In the genomic region with DNA sequence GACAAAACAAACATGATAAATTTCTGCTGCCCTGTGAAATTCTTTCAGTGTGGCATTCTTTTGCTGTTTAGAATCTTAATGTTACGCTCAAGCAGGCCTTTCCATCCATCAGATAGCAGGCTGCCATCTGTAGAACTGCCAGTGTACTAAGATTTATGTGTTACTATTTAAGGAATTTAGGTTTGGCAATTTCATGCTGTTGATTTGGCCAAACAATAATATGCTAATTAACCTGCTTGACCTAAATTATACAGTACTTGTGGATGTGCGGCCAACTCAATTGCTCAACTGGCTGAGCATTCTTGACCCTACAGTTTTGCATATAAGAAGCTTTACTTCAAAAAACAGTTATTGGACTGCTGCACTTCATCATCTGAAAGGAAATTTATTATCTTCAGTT, we compare ENCODE assay signal across 16 cellular contexts.
DNase-seq lines count a peak whose midpoint lies in the region; ATAC-seq and TF ChIP-seq lines count a peak whose summit lies in the region.
"Had no signal": no experiment of that assay in that cellular context is flagged by ENCODE, and none has a peak within 500 bp of the region (broad histone marks: within the 10 kb centered on the region; RNA-seq: fewer than 3 reads in every experiment).

No MANE protein-coding gene starts in this region.

- no peaks in the 10 kb centered on the region for H3F3A ChIP-seq in GM23338 (replicated peaks; ENCODE audit: low read depth)

- no peaks in the 10 kb centered on the region; the same call in none of the 2 replicates for H3K36me3 ChIP-seq in GM23338 (ENCODE audit: insufficient read depth)
- H3K36me3 ChIP-seq: BLaER1 treated with 17β-estradiol and CSF1 and Interleukin-3, amounts not matched to agents 10 nM and 100 nM; HAP-1 had no signal

- H3K27me3 Mint-ChIP-seq in GM23338 (ENCODE audit: insufficient read depth, low read depth, poor library complexity): no peaks in the 10 kb centered on the region
- H3K27me3 Mint-ChIP-seq: B cell had no signal

- ATAC-seq in GM23338 (no peak), HG02981 (IDR thresholded peaks at IDR 0.05; ENCODE audit: unreplicated experiment) (no peak)
- ATAC-seq: CD8-positive, alpha-beta T cell had no signal

- H3K79me2 ChIP-seq in GM23338 (replicated peaks; ENCODE audit: insufficient read depth): no peaks in the 10 kb centered on the region

- no peak overlapping the region for H3K27ac Mint-ChIP-seq in GM23338
- H3K27ac Mint-ChIP-seq: B cell; CD8-positive, alpha-beta T cell had no signal

- peaks cover 7% of the 10 kb centered on the region; the same call in 2 of the 3 replicates for H3K36me3 Mint-ChIP-seq in GM23338 (ENCODE audit: low read depth)
- H3K36me3 Mint-ChIP-seq: CD8-positive, alpha-beta T cell had no signal

- no peak overlapping the region for H3K4me3 Mint-ChIP-seq in GM23338
- H3K4me3 Mint-ChIP-seq: B cell; CD8-positive, alpha-beta T cell had no signal

- H3K4me3 ChIP-seq in GM23338: no peak overlapping the region
- H3K4me3 ChIP-seq: BLaER1 treated with 17β-estradiol and CSF1 and Interleukin-3, amounts not matched to agents 10 nM and 100 nM; HAP-1 had no signal

- DNase-seq in G401 (ENCODE audit: low spot score) (peak; percentile 28), NCI-H69 (lab: John Stamatoyannopoulos, UW) (peak; percentile 89), cerebellum (ENCODE audit: low spot score) (peak; percentile 3), left kidney (ENCODE audit: low read depth, low spot score) (peak; percentile 41), GM23338 (ENCODE audit: low spot score) (no peak), DMS114 treated with DMSO at 0.1 percent for 48 hours (lab: John Stamatoyannopoulos, UW; ENCODE audit: unreplicated experiment) (no peak)
- DNase-seq: Calu3; CD8-positive, alpha-beta T cell; DMS53; DND-41; EL had no signal

- H3K9me3 Mint-ChIP-seq in GM23338: peaks cover 80% of the 10 kb centered on the region
- H3K9me3 Mint-ChIP-seq: CD8-positive, alpha-beta T cell had no signal

- TF ChIP-seq CTCF in GM23338 (conservative IDR thresholded peaks at IDR 0.05; ENCODE audit: low read depth in 2 of 2): no peak

- no peaks in the 10 kb centered on the region for H3K4me1 Mint-ChIP-seq in GM23338
- H3K4me1 Mint-ChIP-seq: B cell had no signal

- in situ Hi-C loops in G401 (cut with HindIII; ENCODE audit: low sequenced_read_pairs): no loop called here

- H2AFZ ChIP-seq in GM23338: no peak overlapping the region

- H3K27me3 ChIP-seq in GM23338 (ENCODE audit: insufficient read depth): no peaks in the 10 kb centered on the region
- H3K27me3 ChIP-seq: BLaER1 treated with 17β-estradiol and CSF1 and Interleukin-3, amounts not matched to agents 10 nM and 100 nM had no signal

- no peaks in the 10 kb centered on the region for H3K4me1 ChIP-seq in GM23338 (ENCODE audit: insufficient read depth)
- H3K4me1 ChIP-seq: BLaER1 treated with 17β-estradiol and CSF1 and Interleukin-3, amounts not matched to agents 10 nM and 100 nM; HAP-1 had no signal

- no peak overlapping the region for H3K4me2 ChIP-seq in GM23338
- H3K4me2 ChIP-seq: BLaER1 treated with 17β-estradiol and CSF1 and Interleukin-3, amounts not matched to agents 10 nM and 100 nM had no signal

- no peaks in the 10 kb centered on the region for H3K9me2 ChIP-seq in GM23338 (ENCODE audit: insufficient read depth)

- no peaks in the 10 kb centered on the region for H4K20me1 ChIP-seq in GM23338 (replicated peaks; ENCODE audit: insufficient read depth)
- H4K20me1 ChIP-seq: BLaER1 treated with 17β-estradiol and CSF1 and Interleukin-3, amounts not matched to agents 10 nM and 100 nM had no signal

- no peak overlapping the region for H3K27ac ChIP-seq in GM23338 (ENCODE audit: low read depth)
- H3K27ac ChIP-seq: BLaER1 treated with 17β-estradiol and CSF1 and Interleukin-3, amounts not matched to agents 10 nM and 100 nM; HL-60 had no signal

TF ChIP-seq in GM23338, 12 proteins besides CTCF, POLR2A, EP300 and RAD21 (continues in another document):
- TF ChIP-seq JUNB (IDR thresholded peaks at IDR 0.05; ENCODE audit: unreplicated experiment): no peak
- TF ChIP-seq NANOG (IDR thresholded peaks at IDR 0.05; ENCODE audit: borderline replicate concordance): no peak
- TF ChIP-seq ZNF331 (CRISPR knock-in tag; IDR thresholded peaks at IDR 0.05; ENCODE audit: low read depth): no peak
- no peak for TF ChIP-seq CREB1 (CRISPR knock-in tag; IDR thresholded peaks at IDR 0.05; ENCODE audit: low read depth)
- no peak for TF ChIP-seq STAT1 (IDR thresholded peaks at IDR 0.05; ENCODE audit: unreplicated experiment)
- no peak for TF ChIP-seq ZNF114 (CRISPR knock-in tag; IDR thresholded peaks at IDR 0.05)
- TF ChIP-seq EZH2phosphoT487 (IDR thresholded peaks at IDR 0.05; ENCODE audit: unreplicated experiment): no peak
- TF ChIP-seq EZH2 (IDR thresholded peaks at IDR 0.05; ENCODE audit: low read depth, unreplicated experiment): no peak
- TF ChIP-seq, protein P1, sequence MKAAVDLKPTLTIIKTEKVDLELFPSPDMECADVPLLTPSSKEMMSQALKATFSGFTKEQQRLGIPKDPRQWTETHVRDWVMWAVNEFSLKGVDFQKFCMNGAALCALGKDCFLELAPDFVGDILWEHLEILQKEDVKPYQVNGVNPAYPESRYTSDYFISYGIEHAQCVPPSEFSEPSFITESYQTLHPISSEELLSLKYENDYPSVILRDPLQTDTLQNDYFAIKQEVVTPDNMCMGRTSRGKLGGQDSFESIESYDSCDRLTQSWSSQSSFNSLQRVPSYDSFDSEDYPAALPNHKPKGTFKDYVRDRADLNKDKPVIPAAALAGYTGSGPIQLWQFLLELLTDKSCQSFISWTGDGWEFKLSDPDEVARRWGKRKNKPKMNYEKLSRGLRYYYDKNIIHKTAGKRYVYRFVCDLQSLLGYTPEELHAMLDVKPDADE (IDR thresholded peaks at IDR 0.05): no peak
- TF ChIP-seq, protein P2, sequence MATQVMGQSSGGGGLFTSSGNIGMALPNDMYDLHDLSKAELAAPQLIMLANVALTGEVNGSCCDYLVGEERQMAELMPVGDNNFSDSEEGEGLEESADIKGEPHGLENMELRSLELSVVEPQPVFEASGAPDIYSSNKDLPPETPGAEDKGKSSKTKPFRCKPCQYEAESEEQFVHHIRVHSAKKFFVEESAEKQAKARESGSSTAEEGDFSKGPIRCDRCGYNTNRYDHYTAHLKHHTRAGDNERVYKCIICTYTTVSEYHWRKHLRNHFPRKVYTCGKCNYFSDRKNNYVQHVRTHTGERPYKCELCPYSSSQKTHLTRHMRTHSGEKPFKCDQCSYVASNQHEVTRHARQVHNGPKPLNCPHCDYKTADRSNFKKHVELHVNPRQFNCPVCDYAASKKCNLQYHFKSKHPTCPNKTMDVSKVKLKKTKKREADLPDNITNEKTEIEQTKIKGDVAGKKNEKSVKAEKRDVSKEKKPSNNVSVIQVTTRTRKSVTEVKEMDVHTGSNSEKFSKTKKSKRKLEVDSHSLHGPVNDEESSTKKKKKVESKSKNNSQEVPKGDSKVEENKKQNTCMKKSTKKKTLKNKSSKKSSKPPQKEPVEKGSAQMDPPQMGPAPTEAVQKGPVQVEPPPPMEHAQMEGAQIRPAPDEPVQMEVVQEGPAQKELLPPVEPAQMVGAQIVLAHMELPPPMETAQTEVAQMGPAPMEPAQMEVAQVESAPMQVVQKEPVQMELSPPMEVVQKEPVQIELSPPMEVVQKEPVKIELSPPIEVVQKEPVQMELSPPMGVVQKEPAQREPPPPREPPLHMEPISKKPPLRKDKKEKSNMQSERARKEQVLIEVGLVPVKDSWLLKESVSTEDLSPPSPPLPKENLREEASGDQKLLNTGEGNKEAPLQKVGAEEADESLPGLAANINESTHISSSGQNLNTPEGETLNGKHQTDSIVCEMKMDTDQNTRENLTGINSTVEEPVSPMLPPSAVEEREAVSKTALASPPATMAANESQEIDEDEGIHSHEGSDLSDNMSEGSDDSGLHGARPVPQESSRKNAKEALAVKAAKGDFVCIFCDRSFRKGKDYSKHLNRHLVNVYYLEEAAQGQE (IDR thresholded peaks at IDR 0.05; ENCODE audit: unreplicated experiment): no peak

Comparison
In these comparisons a context has a peak if more than half of its experiments do, and no peak if none do; other contexts are left out.
1. DNase-seq: peak in G401 (single experiment), NCI-H69 (single experiment), cerebellum (single experiment) and left kidney (single experiment); none in GM23338 (single experiment) and DMS114 treated with DMSO at 0.1 percent for 48 hours (single experiment).